ENCODE assay signal across 2 cellular contexts in the genomic region with DNA sequence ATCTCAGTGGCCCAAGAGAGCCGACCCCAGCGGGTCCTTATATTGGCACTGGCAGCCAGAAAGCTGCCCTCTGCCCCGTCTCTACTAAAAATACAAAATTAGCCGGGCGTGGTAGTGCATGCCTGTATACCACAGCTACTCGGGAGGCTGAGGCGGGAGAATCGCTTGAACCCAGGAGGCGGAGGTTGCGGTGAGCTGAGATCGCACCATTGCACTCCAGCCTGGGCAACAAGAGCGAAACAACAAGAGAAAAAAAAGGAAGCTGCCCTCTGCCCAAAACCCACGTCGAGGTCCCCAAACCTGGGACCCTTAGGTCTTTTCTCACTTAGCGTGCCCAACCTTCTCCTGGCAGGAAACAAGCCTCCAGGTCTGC. TPM values are rescaled to one million over a fixed set of nuclear protein-coding genes. Genes with fewer than 3 reads are reported as not detected.
DNase-seq lines count a peak whose midpoint lies in the region; ATAC-seq and TF ChIP-seq lines count a peak whose summit lies in the region.
"Not testable (repeated sequence)": the region's sequence is repeated elsewhere in the genome, so short reads cannot be mapped to it uniquely, and the experiment has no call there.

No MANE protein-coding gene starts in this region.

- DNase-seq in LNCaP clone FGC (ENCODE audit: low read depth); right lobe of liver: not testable (repeated sequence)

- not testable (repeated sequence) for TF ChIP-seq CTCF in LNCaP clone FGC (IDR thresholded peaks at IDR 0.05; ENCODE audit: control insufficient read depth, extremely low read depth, insufficient read depth); right lobe of liver (IDR thresholded peaks at IDR 0.05)

- H3K36me3 ChIP-seq in right lobe of liver, result peaks cover 0 to 41% (median 7%) of the 10 kb centered on the region in 4 donors

- not testable (repeated sequence) for H3K9me3 ChIP-seq in right lobe of liver

- not testable (repeated sequence) for ATAC-seq in right lobe of liver

- intact Hi-C loops in right lobe of liver (cut with DNase I), result not testable (repeated sequence)

- H3K27ac ChIP-seq in right lobe of liver, result peak overlapping the region; percentile 83 to 88 (median 84)

- peaks cover 0 to 56% (median 10%) of the 10 kb centered on the region in 4 donors for H3K4me1 ChIP-seq in right lobe of liver

- H3K27me3 ChIP-seq in right lobe of liver, result not testable (repeated sequence)

- WGBS in right lobe of liver (ENCODE audit: insufficient coverage, low coverage, low lambda C conversion rate, missing lambda C conversion rate), result 23% methylated on average over 10 of the region's 15 CpGs

- H3K4me3 ChIP-seq in LNCaP clone FGC (ENCODE audit: low read depth, low read length), result peak overlapping the region; percentile 78
- peak overlapping the region; percentile 61 to 91 (median 81) for H3K4me3 ChIP-seq in right lobe of liver

- not testable (repeated sequence) for TF ChIP-seq POLR2A in right lobe of liver (IDR thresholded peaks at IDR 0.05)

RNA-seq across cellular contexts. Expression of a gene that starts 0.9 kb away (rescaled TPM):
- 100 to 1,000 TPM; 209 to 315 (median 257) TPM for total RNA-seq in right lobe of liver

RNA-seq across cellular contexts. Expression of a gene that starts 20.6 kb away (rescaled TPM):
- 10 to 100 TPM in 5 of 6 experiments, 1 to 10 TPM in 1; 7.0 to 20.8 (median 14.8) TPM for total RNA-seq in right lobe of liver

RNA-seq across cellular contexts. Expression of a gene that starts 24.0 kb away (rescaled TPM):
- 1 to 10 TPM; 5.3 to 8.7 (median 6.7) TPM for total RNA-seq in right lobe of liver

RNA-seq across cellular contexts. Expression of a gene that starts 42.3 kb away (rescaled TPM):
- not detected for total RNA-seq in right lobe of liver

RNA-seq across cellular contexts. Expression of a gene that starts 51.7 kb away (rescaled TPM):
- not detected for total RNA-seq in right lobe of liver
